18 cellular contexts compared by ENCODE assay signal in genomic region chr13:22357132-22357531, GRCh38.
DNase-seq lines count a peak whose midpoint lies in the region; ATAC-seq and TF ChIP-seq lines count a peak whose summit lies in the region.
"Had no signal": no experiment of that assay in that cellular context is flagged by ENCODE, and none has a peak within 500 bp of the region (broad histone marks: within the 10 kb centered on the region; RNA-seq: fewer than 3 reads in every experiment).

No MANE protein-coding gene starts in this region.

- peak; percentile 51 to 97 (median 88) for ATAC-seq in heart right ventricle
- ATAC-seq in GM19324 (IDR thresholded peaks at IDR 0.05; ENCODE audit: low FRiP score, unreplicated experiment): no peak
- ATAC-seq in GM21381 (IDR thresholded peaks at IDR 0.05; ENCODE audit: unreplicated experiment): no peak

- no peak overlapping the region for H3K4me3 ChIP-seq in heart right ventricle
- H3K4me3 ChIP-seq: thyroid gland had no signal

- peaks cover 0 to 20% (median 0%) of the 10 kb centered on the region in 11 donors for H3K9me3 ChIP-seq in heart right ventricle

- H3K27me3 ChIP-seq in heart right ventricle: no peaks in the 10 kb centered on the region
- H3K27me3 ChIP-seq: thyroid gland had no signal

- H3K4me1 ChIP-seq in heart right ventricle: peaks cover 0 to 10% (median 0%) of the 10 kb centered on the region in 9 donors
- H3K4me1 ChIP-seq: thyroid gland had no signal

- H3K36me3 ChIP-seq in heart right ventricle: no peaks in the 10 kb centered on the region
- H3K36me3 ChIP-seq: thyroid gland had no signal

- DNase-seq in stimulated activated CD4-positive, alpha-beta T cell treated with anti-CD3 and anti-CD28 coated beads, Interleukin-15, amount 100 ng/mL, for 24 hours: peak; percentile 3
- DNase-seq in stimulated activated CD4-positive, alpha-beta T cell treated with anti-CD3 and anti-CD28 coated beads, Interleukin-4, amount 100 ng/mL, for 4 hours: no peak
- peak; percentile 83 for DNase-seq in OCI-M1 (lab: John Stamatoyannopoulos, UW)
- peak in 1 of 2 donors; percentile 38 for DNase-seq in heart right ventricle
- peak; percentile 44 for DNase-seq in superior temporal gyrus (ENCODE audit: extremely low spot score)
- DNase-seq in NCI-H1105 treated with DMSO at 0.1 percent for 48 hours (lab: John Stamatoyannopoulos, UW): no peak
- DNase-seq: activated CD8-positive, alpha-beta memory T cell treated with anti-CD3 and anti-CD28 coated beads for 24 hours; DND-41; HFFc6; Karpas-422; NCI-H2081 treated with DMSO at 0.1 percent for 48 hours; SHP77; stimulated activated CD4-positive, alpha-beta T cell treated with anti-CD3 and anti-CD28 coated beads, Interleukin-12 subunit alpha, Interleukin-12 subunit beta, amount 100 ng/mL, for 4 hours; T-helper 9 cell; thyroid gland had no signal

- H3K27ac ChIP-seq in heart right ventricle: peak overlapping the region in 9 of 10 donors; percentile 0 to 78 (median 45)
- H3K27ac ChIP-seq: C4-2B, thyroid gland had no signal

- TF ChIP-seq CTCF in heart right ventricle (IDR thresholded peaks at IDR 0.05): no peak

- intact Hi-C loops in heart right ventricle (cut with DNase I): no loop called here

- 49 to 56% methylated on average over 3 of the region's 3 CpGs for WGBS in heart right ventricle, 2 donors

Comparison
In these comparisons a context has a peak if more than half of its experiments do, and no peak if none do; other contexts are left out.
1. DNase-seq: peak in stimulated activated CD4-positive, alpha-beta T cell treated with anti-CD3 and anti-CD28 coated beads, Interleukin-15, amount 100 ng/mL, for 24 hours (single experiment), OCI-M1 (single experiment) and superior temporal gyrus (single experiment); none in stimulated activated CD4-positive, alpha-beta T cell treated with anti-CD3 and anti-CD28 coated beads, Interleukin-4, amount 100 ng/mL, for 4 hours (0 of 2) and NCI-H1105 treated with DMSO at 0.1 percent for 48 hours (single experiment).
2. ATAC-seq: peak in heart right ventricle (8 of 8); none in GM19324 (single experiment) and GM21381 (single experiment).